21 cellular contexts compared by ENCODE assay signal in the genomic region with DNA sequence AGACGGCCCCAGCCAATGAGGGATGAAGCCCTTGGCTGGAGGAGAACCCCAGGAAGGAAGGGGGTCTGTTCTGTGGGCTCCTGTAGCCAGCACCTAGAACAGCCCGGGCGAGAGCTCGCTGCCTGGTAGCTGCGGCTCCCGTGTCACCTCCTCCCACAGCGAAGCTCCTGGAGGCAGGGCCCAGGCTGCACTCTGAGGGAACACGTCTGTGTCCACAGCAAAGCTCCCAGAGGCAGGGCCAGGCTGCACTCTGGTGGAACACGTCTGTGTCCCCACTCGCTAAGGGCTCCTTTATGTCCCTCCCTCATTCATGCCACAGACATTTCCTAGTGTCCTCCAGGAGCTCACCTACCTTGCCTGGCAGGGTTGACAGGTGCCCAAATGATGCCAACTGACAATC. TPM values are rescaled to one million over a fixed set of nuclear protein-coding genes. Genes with fewer than 3 reads are reported as not detected.
"Had no signal": no experiment of that assay in that cellular context is flagged by ENCODE, and none has a peak within 500 bp of the region (broad histone marks: within the 10 kb centered on the region; RNA-seq: fewer than 3 reads in every experiment).

No MANE protein-coding gene starts in this region.

- H3K27me3 Mint-ChIP-seq: activated T-cell treated with anti-CD3 and anti-CD28 coated beads, Interleukin-2, amount 50 U/mL, for 24 hours; natural killer cell treated with Interleukin-12 subunit alpha and Interleukin-12 subunit beta and Interleukin-15 and Interleukin-18, amount 100 ng/mL, for 72 hours; T-cell had no signal

- H3K9me3 Mint-ChIP-seq: activated naive CD4-positive, alpha-beta T cell treated with anti-CD3 and anti-CD28 coated beads, Interleukin-2, amount 50 U/mL, for 72 hours; activated T-cell treated with anti-CD3 and anti-CD28 coated beads, Interleukin-2, amount 50 U/mL, for 24 hours; endodermal cell; mesothelial cell of epicardium; natural killer cell treated with Interleukin-12 subunit alpha and Interleukin-12 subunit beta and Interleukin-15 and Interleukin-18, amount 100 ng/mL, for 72 hours; T-cell had no signal

- H3K4me1 ChIP-seq: foreskin keratinocyte had no signal

- H3K36me3 Mint-ChIP-seq: activated naive CD4-positive, alpha-beta T cell treated with anti-CD3 and anti-CD28 coated beads, Interleukin-2, amount 50 U/mL, for 72 hours; mesothelial cell of epicardium; natural killer cell treated with Interleukin-12 subunit alpha and Interleukin-12 subunit beta and Interleukin-15 and Interleukin-18, amount 100 ng/mL, for 72 hours; T-cell had no signal

- ATAC-seq: activated naive CD4-positive, alpha-beta T cell treated with anti-CD3 and anti-CD28 coated beads, Interleukin-2, amount 50 U/mL, for 72 hours; foreskin keratinocyte; natural killer cell treated with Interleukin-12 subunit alpha and Interleukin-12 subunit beta and Interleukin-15 and Interleukin-18, amount 100 ng/mL, for 72 hours; SK-N-SH treated with all-trans-retinoic acid at 6 μM for 48 hours; T-cell had no signal

- H3K4me3 ChIP-seq: dorsolateral prefrontal cortex had no signal

- DNase-seq: activated CD4-positive, alpha-beta T cell treated with anti-CD3 and anti-CD28 coated beads, Interleukin-2, amount 50 U/mL, for 4 hours; activated effector memory CD4-positive, alpha-beta T cell treated with anti-CD3 and anti-CD28 coated beads, Interleukin-2, amount 50 U/mL, for 16 hours; activated T-cell treated with anti-CD3 and anti-CD28 coated beads, Interleukin-2, amount 50 U/mL, for 24 hours; amniotic stem cell; dorsolateral prefrontal cortex; endodermal cell; foreskin keratinocyte; glutamatergic neuron; hypothalamus; nucleus accumbens; retina; stimulated activated naive CD4-positive, alpha-beta T cell; T-cell had no signal

- H3K27ac Mint-ChIP-seq: activated T-cell treated with anti-CD3 and anti-CD28 coated beads, Interleukin-2, amount 50 U/mL, for 24 hours; endodermal cell; mesothelial cell of epicardium had no signal

- H3K4me3 Mint-ChIP-seq: activated T-cell treated with anti-CD3 and anti-CD28 coated beads, Interleukin-2, amount 50 U/mL, for 24 hours; endodermal cell; mesothelial cell of epicardium; natural killer cell treated with Interleukin-12 subunit alpha and Interleukin-12 subunit beta and Interleukin-15 and Interleukin-18, amount 100 ng/mL, for 72 hours had no signal

- H3K27ac ChIP-seq: dorsolateral prefrontal cortex, foreskin keratinocyte had no signal

- H3K27me3 ChIP-seq: dorsolateral prefrontal cortex, foreskin keratinocyte had no signal

- H3K4me1 Mint-ChIP-seq: mesothelial cell of epicardium had no signal

RNA-seq across cellular contexts. Expression of a gene that starts 8.8 kb away (rescaled TPM):
- total RNA-seq: cardiac septum, epithelial cell of proximal tubule, posterior vena cava had no signal
- polyA plus RNA-seq: fibroblast of lung had no signal
